Comparison of ENCODE assay signal across 20 cellular contexts in genomic region chr3:128082545-128082944, GRCh38. TPM values are rescaled to one million over a fixed set of nuclear protein-coding genes. Genes with fewer than 3 reads are reported as not detected.
DNase-seq lines count a peak whose midpoint lies in the region; ATAC-seq and TF ChIP-seq lines count a peak whose summit lies in the region.
"Had no signal": no experiment of that assay in that cellular context is flagged by ENCODE, and none has a peak within 500 bp of the region (broad histone marks: within the 10 kb centered on the region; RNA-seq: fewer than 3 reads in every experiment).

No MANE protein-coding gene starts in this region.

- H2AK9ac ChIP-seq in IMR-90 (replicated peaks; ENCODE audit: low read depth, low read length, poor library complexity), result no peak overlapping the region

- no peak overlapping the region for H4K8ac ChIP-seq in IMR-90 (ENCODE audit: low read depth in 2 of 2, low read length in 2 of 2)

- H3K36me3 ChIP-seq in IMR-90 (ENCODE audit: control insufficient read depth, insufficient read depth, low read length), result peaks cover 14% of the 10 kb centered on the region
- peaks cover 0 to 54% (median 29%) of the 10 kb centered on the region in 4 donors for H3K36me3 ChIP-seq in esophagus muscularis mucosa
- H3K36me3 ChIP-seq in rectal smooth muscle tissue (ENCODE audit: control insufficient read depth, insufficient read depth, low read length), result peaks cover 3% of the 10 kb centered on the region
- peaks cover 78% of the 10 kb centered on the region for H3K36me3 ChIP-seq in BE2C

- no peak overlapping the region for H3K23ac ChIP-seq in IMR-90 (ENCODE audit: low read depth, low read length)

- peaks cover 35% of the 10 kb centered on the region for H3K9me1 ChIP-seq in IMR-90 (ENCODE audit: insufficient read depth, low read length)

- BruUV-seq in IMR-90 (replicated peaks; lab: Mats Ljungman, UMichigan), result no TSS peak

- no peak overlapping the region for H3K9ac ChIP-seq in IMR-90 (ENCODE audit: low read depth, low read length)
- no peak overlapping the region for H3K9ac ChIP-seq in rectal smooth muscle tissue (ENCODE audit: low read length)
- H3K9ac ChIP-seq: GM23248, KMS-11 had no signal

- peaks cover 0 to 53% of the 10 kb centered on the region in 2 experiments; a peak in 2 of 4 replicates for H3K79me1 ChIP-seq in IMR-90 (ENCODE audit: low read depth in 1 of 2, low read length in 2 of 2)

- H3K4me3 ChIP-seq in IMR-90 (ENCODE audit: insufficient read depth, low read depth, low read length) (no peak overlapping the region), esophagus muscularis mucosa (no peak overlapping the region), rectal smooth muscle tissue (ENCODE audit: low read length) (no peak overlapping the region), BE2C (ENCODE audit: low read depth, low read length) (no peak overlapping the region)
- H3K4me3 ChIP-seq: GM12878, GM23248, HAP-1 had no signal

- H2BK15ac ChIP-seq in IMR-90 (ENCODE audit: low read depth, low read length), result no peak overlapping the region

- H3K27me3 ChIP-seq in IMR-90 (ENCODE audit: control insufficient read depth, insufficient read depth, low read length), result no peaks in the 10 kb centered on the region
- no peaks in the 10 kb centered on the region for H3K27me3 ChIP-seq in esophagus muscularis mucosa
- H3K27me3 ChIP-seq in rectal smooth muscle tissue (ENCODE audit: control insufficient read depth, insufficient read depth, low read length), result no peaks in the 10 kb centered on the region
- no peaks in the 10 kb centered on the region for H3K27me3 ChIP-seq in BE2C

- H3K56ac ChIP-seq in IMR-90 (ENCODE audit: extremely low read depth, insufficient read depth, low read length), result no peak overlapping the region

- no peak overlapping the region for H3K4me2 ChIP-seq in IMR-90 (ENCODE audit: low read depth, low read length)
- H3K4me2 ChIP-seq: KMS-11 had no signal

- dilution Hi-C loops in IMR-90 (cut with HindIII; ENCODE audit: low sequenced_read_pairs, unreplicated experiment), result no loop called here

- H4K20me1 ChIP-seq in IMR-90 (ENCODE audit: insufficient read depth, low read length), result peaks cover 19% of the 10 kb centered on the region

- H3K4me1 ChIP-seq in IMR-90 (ENCODE audit: control insufficient read depth, insufficient read depth, low read length), result peaks cover 30% of the 10 kb centered on the region
- peaks cover 38 to 59% (median 48%) of the 10 kb centered on the region in 4 donors for H3K4me1 ChIP-seq in esophagus muscularis mucosa
- peaks cover 24% of the 10 kb centered on the region for H3K4me1 ChIP-seq in rectal smooth muscle tissue (ENCODE audit: control insufficient read depth, insufficient read depth, low read length)
- H3K4me1 ChIP-seq in BE2C, result peaks cover 6% of the 10 kb centered on the region; the same call in 1 of the 2 replicates
- H3K4me1 ChIP-seq: HAP-1 had no signal

- no peak overlapping the region for H4K91ac ChIP-seq in IMR-90 (ENCODE audit: insufficient read depth, low read depth, low read length)

- 100% methylated on average over 2 of the region's 10 CpGs; no CpG with 5 or more reads in 1 of the 2 experiments for WGBS in IMR-90 (ENCODE audit: extremely low coverage in 2 of 2, insufficient read length in 1 of 2), 2 experiments
- WGBS in esophagus muscularis mucosa, result 83% methylated on average over 8 of the region's 10 CpGs

- no peak overlapping the region for H2BK5ac ChIP-seq in IMR-90 (ENCODE audit: low read depth, low read length, poor library complexity, severe bottlenecking)

- no peak for TF ChIP-seq EP300 in esophagus muscularis mucosa (IDR thresholded peaks at IDR 0.05)

- no peak overlapping the region for H2BK20ac ChIP-seq in IMR-90 (ENCODE audit: low read depth, low read length)

- no peak for ATAC-seq in IMR-90 (ENCODE audit: low read depth)
- ATAC-seq: GM12878 had no signal

- TF ChIP-seq CTCF in IMR-90 (conservative IDR thresholded peaks at IDR 0.05; ENCODE audit: low read depth, low read length), result no peak
- no peak for TF ChIP-seq CTCF in esophagus muscularis mucosa (IDR thresholded peaks at IDR 0.05)
- no peak for TF ChIP-seq CTCF in BE2C (IDR thresholded peaks at IDR 0.05; ENCODE audit: low read depth, low read length)

- DNase-seq in activated CD4-positive, CD25-positive, alpha-beta regulatory T cell treated with anti-CD3 and anti-CD28 coated beads, Interleukin-2, amount 50 U/mL, for 72 hours, result peak; percentile 11
- no peak for DNase-seq in activated CD4-positive, CD25-positive, alpha-beta regulatory T cell (lab: John Stamatoyannopoulos, UW)
- no peak for DNase-seq in IMR-90
- DNase-seq in esophagus muscularis mucosa (ENCODE audit: extremely low spot score), result no peak
- DNase-seq in activated effector memory CD4-positive, alpha-beta T cell treated with Interleukin-2 at 50 U/mL for 16 hours, result no peak
- DNase-seq in BE2C, result no peak
- no peak for DNase-seq in NCI-H2029 (lab: John Stamatoyannopoulos, UW)
- DNase-seq: 8988T; CD4-positive, CD25-positive, alpha-beta regulatory T cell; DMS79; GM23248; NCI-H1105; NCI-H2081; NCI-H2171; SHP77; SW 1271 had no signal

- H3K27ac ChIP-seq in IMR-90 (ENCODE audit: insufficient read depth, low read length) (no peak overlapping the region), esophagus muscularis mucosa (replicated peaks in 1 of 4) (peak overlapping the region in 3 of 4 donors; percentile 74 to 78 (median 75)), rectal smooth muscle tissue (ENCODE audit: low read depth, low read length) (peak overlapping the region; percentile 37)
- H3K27ac ChIP-seq: KMS-11 had no signal

- H3K4ac ChIP-seq in IMR-90 (ENCODE audit: low read depth, low read length), result 0 out of 2 replicates have a peak overlapping the region, but pooled peaks have one; percentile 66

- H3K9me3 ChIP-seq in IMR-90 (ENCODE audit: control insufficient read depth, insufficient read depth, low read length) (no peaks in the 10 kb centered on the region), esophagus muscularis mucosa (no peaks in the 10 kb centered on the region), BE2C (no peaks in the 10 kb centered on the region)
- H3K9me3 ChIP-seq: HAP-1 had no signal

- H4K5ac ChIP-seq in IMR-90 (ENCODE audit: low read depth, low read length), result no peak overlapping the region

- TF ChIP-seq RAD21 in IMR-90 (IDR thresholded peaks at IDR 0.05; ENCODE audit: low read length), result no peak

- intact Hi-C loops in IMR-90 (cut with micrococcal nuclease), result no loop called here
- intact Hi-C loops in esophagus muscularis mucosa (cut with DNase I), result no loop called here

- in situ Hi-C loops in IMR-90 (cut with MboI; ENCODE audit: low sequenced_read_pairs), result no loop called here

- no peak overlapping the region for H3K14ac ChIP-seq in IMR-90 (replicated peaks; ENCODE audit: low read depth, low read length)

- no peak overlapping the region for H2AK5ac ChIP-seq in IMR-90 (ENCODE audit: low read depth, low read length)

- no peak overlapping the region for H2AFZ ChIP-seq in IMR-90 (replicated peaks; ENCODE audit: low read length, poor library complexity)
- H2AFZ ChIP-seq: GM23248 had no signal

- CTCF ChIA-PET in IMR-90 (lab: Yijun Ruan, JAX), result interaction anchor here (1.8 kb wide), 1 partner anchor 13 kb away, joined by 6 read pairs; no protein-coding TSS in a partner anchor

- POLR2A ChIA-PET in IMR-90 (lab: Charles Lee; ENCODE audit: unreplicated experiment), result no interaction called here

- TF ChIP-seq POLR2A in IMR-90 (IDR thresholded peaks at IDR 0.05; ENCODE audit: low read depth, low read length) (no peak), esophagus muscularis mucosa (IDR thresholded peaks at IDR 0.05; ENCODE audit: low read depth) (no peak)

- H3K18ac ChIP-seq in IMR-90 (ENCODE audit: low read depth, low read length), result no peak overlapping the region

- H2BK120ac ChIP-seq in IMR-90 (ENCODE audit: low read depth, low read length), result no peak overlapping the region

TF ChIP-seq in IMR-90, 13 proteins besides CTCF, POLR2A, EP300 and RAD21:
- TF ChIP-seq BHLHE40 (IDR thresholded peaks at IDR 0.05; ENCODE audit: low read depth, low read length), result no peak
TF ChIP-seq in IMR-90: peak in this region for 0.

RNA-seq across cellular contexts. Expression of gene SEC61A1, which starts 30.3 kb away (rescaled TPM):
- total RNA-seq in IMR-90 (2012; rRNA removed) (478 and 487 TPM in 2 replicates), esophagus muscularis mucosa (100 to 1,000 TPM in 1 of 4 donors, 10 to 100 TPM in 3; 67.7 to 110 (median 89.6) TPM)
- polyA plus RNA-seq in IMR-90 (2012; rRNA removed), result 347 and 377 TPM in 2 replicates
- polyA plus RNA-seq in IMR-90 (2012; cell fraction: cytosol; rRNA removed), result 212 and 332 TPM in 2 replicates
- polyA plus RNA-seq in IMR-90 (2012; cell fraction: nucleus; rRNA removed; ENCODE audit: low replicate concordance), result 308 and 317 TPM in 2 replicates
- 211 TPM for polyA plus RNA-seq in BE2C (2012; ENCODE audit: insufficient read depth, insufficient read length, low read depth)

RNA-seq across cellular contexts. Expression of gene RUVBL1, which starts 41.1 kb away (rescaled TPM):
- total RNA-seq in IMR-90 (2012; rRNA removed), result 83.3 and 99.2 TPM in 2 replicates
- 68.7 and 75.2 TPM in 2 replicates for polyA plus RNA-seq in IMR-90 (2012; rRNA removed)
- 43.0 and 49.3 TPM in 2 replicates for polyA plus RNA-seq in IMR-90 (2012; cell fraction: cytosol; rRNA removed)
- polyA plus RNA-seq in IMR-90 (2012; cell fraction: nucleus; rRNA removed; ENCODE audit: low replicate concordance), result 21.0 and 28.8 TPM in 2 replicates
- 10 to 100 TPM; 21.4 to 28.9 (median 23.8) TPM for total RNA-seq in esophagus muscularis mucosa
- polyA plus RNA-seq in BE2C (2012; ENCODE audit: insufficient read depth, insufficient read length, low read depth), result 251 TPM
